ENCODE assay signal across 8 cellular contexts in the genomic region with DNA sequence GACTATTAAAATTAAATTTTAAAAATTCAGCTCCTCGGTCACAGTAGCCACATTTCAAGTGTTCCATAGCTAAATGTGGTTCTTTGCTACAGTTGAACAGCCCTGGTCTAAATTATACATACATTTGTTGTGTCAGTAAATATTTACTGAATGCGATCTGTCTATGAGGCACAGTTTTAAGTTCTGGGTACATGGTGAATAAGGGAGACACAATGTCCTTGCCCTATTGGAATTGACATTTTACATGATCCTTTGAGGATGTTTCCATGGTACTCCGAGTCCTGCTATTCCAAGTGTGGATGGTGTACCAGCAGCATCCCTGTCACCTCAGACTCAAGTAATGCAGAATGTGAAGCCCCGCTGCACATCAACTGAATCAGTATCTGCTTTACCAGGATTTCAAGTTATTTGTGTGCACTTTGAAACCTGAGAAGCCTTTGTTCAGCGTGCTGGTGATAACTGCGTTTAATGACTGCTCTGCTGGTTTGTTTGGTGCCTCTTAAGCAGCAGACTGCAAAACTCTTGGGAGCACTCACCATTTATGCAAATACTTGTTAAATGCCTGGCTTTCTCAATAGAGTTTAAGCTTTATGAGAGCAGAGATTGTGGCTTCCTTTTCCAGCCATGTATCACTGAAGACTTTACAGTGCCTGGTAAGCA. TPM values are rescaled to one million over a fixed set of nuclear protein-coding genes. Genes with fewer than 3 reads are reported as not detected.
DNase-seq lines count a peak whose midpoint lies in the region; ATAC-seq and TF ChIP-seq lines count a peak whose summit lies in the region.

No MANE protein-coding gene starts in this region.

- peaks cover 31% of the 10 kb centered on the region for H3K4me1 Mint-ChIP-seq in memory B cell

- H3K9ac ChIP-seq in adipocyte (ENCODE audit: low read length): no peak overlapping the region

- H3K4me3 ChIP-seq in MG63 (peak overlapping the region; percentile 67), adipocyte (ENCODE audit: low read length) (peak overlapping the region; percentile 87)

- no peaks in the 10 kb centered on the region for H3K27me3 Mint-ChIP-seq in memory B cell

- DNase-seq in DMS153 (lab: John Stamatoyannopoulos, UW) (peak; percentile 73), MG63 (no peak), adipocyte (ENCODE audit: low read depth) (peak; percentile 20), memory B cell (ENCODE audit: low spot score in 2 of 2) (no peak), GM19238 (ENCODE audit: insufficient read length, low spot score) (no peak), GM10266 (ENCODE audit: extremely low spot score) (no peak)

- no peak for ATAC-seq in memory B cell (ENCODE audit: low read depth)
- no peak for ATAC-seq in GM21723 (IDR thresholded peaks at IDR 0.05; ENCODE audit: unreplicated experiment)
- no peak for ATAC-seq in GM21423 (IDR thresholded peaks at IDR 0.05; ENCODE audit: unreplicated experiment)

- no peak for TF ChIP-seq CTCF in GM10266 (IDR thresholded peaks at IDR 0.05; ENCODE audit: control insufficient read depth, insufficient read depth, low read depth, missing control alignments)

- H3K36me3 ChIP-seq in MG63 (peaks cover 3% of the 10 kb centered on the region; the same call in 1 of the 2 replicates), adipocyte (ENCODE audit: control insufficient read depth, insufficient read depth, low read length, severe bottlenecking) (no peaks in the 10 kb centered on the region)

- peaks cover 26% of the 10 kb centered on the region for H3K4me1 ChIP-seq in adipocyte (ENCODE audit: control insufficient read depth, insufficient read depth, low read length)

- no peaks in the 10 kb centered on the region for H3K27me3 ChIP-seq in MG63
- H3K27me3 ChIP-seq in adipocyte (replicated peaks; ENCODE audit: control insufficient read depth, insufficient read depth, low read length): no peaks in the 10 kb centered on the region

- peaks cover 12% of the 10 kb centered on the region for H3K36me3 Mint-ChIP-seq in memory B cell

- peaks cover 2% of the 10 kb centered on the region for H3K9me3 Mint-ChIP-seq in memory B cell

- H3K9me3 ChIP-seq in MG63: peaks cover 13% of the 10 kb centered on the region
- peaks cover 7% of the 10 kb centered on the region for H3K9me3 ChIP-seq in adipocyte (ENCODE audit: control insufficient read depth, low read length)

- peak overlapping the region; percentile 47 for H3K27ac Mint-ChIP-seq in memory B cell

- H3K4me3 Mint-ChIP-seq in memory B cell: peak overlapping the region; percentile 21

RNA-seq across cellular contexts. Expression of a gene that starts 1.5 kb away (rescaled TPM):
- total RNA-seq in MG63 (2014; rRNA removed; shearing (Covaris generic); ENCODE audit: low replicate concordance): 62.6 and 71.3 TPM in 2 replicates

Comparison
In these comparisons a context has a peak if more than half of its experiments do, and no peak if none do; other contexts are left out.
1. DNase-seq: peak in DMS153 (single experiment) and adipocyte (single experiment); none in MG63 (single experiment), memory B cell (0 of 2), GM19238 (single experiment) and GM10266 (single experiment).